In the genomic region with DNA sequence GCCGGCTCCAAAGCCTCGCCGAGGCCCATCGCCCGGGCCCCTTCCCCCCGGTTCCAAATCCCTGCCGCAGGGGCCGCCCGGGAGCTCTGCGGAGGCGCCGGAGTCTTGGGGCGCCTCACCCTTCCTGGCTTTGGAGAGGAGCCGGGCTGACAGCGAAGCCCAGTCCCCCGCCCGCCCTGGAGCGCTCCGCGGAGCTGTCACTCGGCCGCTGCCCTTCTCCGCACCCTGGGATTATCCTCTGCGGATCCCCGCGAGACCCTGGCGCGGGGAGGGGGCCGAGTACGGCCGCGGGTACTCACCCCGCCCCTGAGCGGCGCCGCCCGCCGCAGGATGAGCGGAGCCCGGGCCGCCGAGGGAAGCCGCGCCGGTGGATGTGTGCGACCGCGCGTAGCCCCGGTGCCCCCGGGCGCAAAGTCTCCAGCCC, we compare ENCODE assay signal across 8 cellular contexts. TPM values are rescaled to one million over a fixed set of nuclear protein-coding genes. Genes with fewer than 3 reads are reported as not detected.
DNase-seq lines count a peak whose midpoint lies in the region; ATAC-seq and TF ChIP-seq lines count a peak whose summit lies in the region.

No MANE protein-coding gene starts in this region.

- DNase-seq in Right ventricle myocardium superior (no peak), cardiac septum (ENCODE audit: low spot score) (no peak), ascending aorta (ENCODE audit: low spot score in 2 of 2) (no peak), iPS-NIHi7 (ENCODE audit: extremely low spot score) (peak; percentile 45), superior temporal gyrus (ENCODE audit: extremely low spot score) (peak; percentile 15), activated gamma-delta T cell (lab: John Stamatoyannopoulos, UW) (no peak), AML-193 (lab: John Stamatoyannopoulos, UW) (no peak)

- no peak for TF ChIP-seq CTCF in ascending aorta (IDR thresholded peaks at IDR 0.05)

- peak overlapping the region; percentile 63 to 86 for H3K4me3 ChIP-seq in ascending aorta

- peak; percentile 29 for ATAC-seq in Right ventricle myocardium superior (ENCODE audit: poor library complexity)
- no peak for ATAC-seq in HG03469 (IDR thresholded peaks at IDR 0.05; ENCODE audit: unreplicated experiment)

- no peaks in the 10 kb centered on the region for H3K36me3 ChIP-seq in ascending aorta

- no peaks in the 10 kb centered on the region for H3K27me3 ChIP-seq in ascending aorta

- H3K9me3 ChIP-seq in ascending aorta: peaks cover 3 to 12% of the 10 kb centered on the region in 2 donors

- intact Hi-C loops in Right ventricle myocardium superior (cut with DNase I) (no loop called here), cardiac septum (cut with DNase I) (no loop called here), ascending aorta (cut with DNase I) (no loop called here)

- H3K4me1 ChIP-seq in ascending aorta: no peaks in the 10 kb centered on the region

- H3K27ac ChIP-seq in ascending aorta: peak overlapping the region in 1 of 2 donors; percentile 17

RNA-seq across cellular contexts. Expression of a gene that starts 0.3 kb away (rescaled TPM):
- total RNA-seq in Right ventricle myocardium superior (2.3 TPM), cardiac septum (1.4 TPM), ascending aorta (0.64 TPM)

Comparison
In these comparisons a context has a peak if more than half of its experiments do, and no peak if none do; other contexts are left out.
1. DNase-seq: peak in iPS-NIHi7 (single experiment) and superior temporal gyrus (single experiment); none in Right ventricle myocardium superior (single experiment), cardiac septum (single experiment), ascending aorta (0 of 2), activated gamma-delta T cell (single experiment) and AML-193 (0 of 2).